ENCODE assay signal across 19 cellular contexts in genomic region chrX:7272301-7272700, GRCh38.
DNase-seq lines count a peak whose midpoint lies in the region; ATAC-seq and TF ChIP-seq lines count a peak whose summit lies in the region.
"Had no signal": no experiment of that assay in that cellular context is flagged by ENCODE, and none has a peak within 500 bp of the region (broad histone marks: within the 10 kb centered on the region; RNA-seq: fewer than 3 reads in every experiment).

No MANE protein-coding gene starts in this region.

- in situ Hi-C loops in GM13976 (cut with MboI; ENCODE audit: low sequenced_read_pairs, unreplicated experiment): no loop called here

- ATAC-seq in HG03280 (IDR thresholded peaks at IDR 0.05; ENCODE audit: unreplicated experiment) (no peak), HG02970 (IDR thresholded peaks at IDR 0.05; ENCODE audit: low FRiP score, unreplicated experiment) (no peak)
- ATAC-seq: SK-N-SH treated with all-trans-retinoic acid at 6 μM for 48 hours had no signal

- DNase-seq in NOMO-1 (lab: John Stamatoyannopoulos, UW; ENCODE audit: unreplicated experiment in 2 of 2) (peak; percentile 38 to 60), NOMO-1 treated with dmso at 0.1 percent for 144 hours (lab: John Stamatoyannopoulos, UW; ENCODE audit: unreplicated experiment) (no peak), amniotic epithelial cell (ENCODE audit: low read depth) (peak; percentile 26), fibroblast of villous mesenchyme (ENCODE audit: low read depth) (peak; percentile 35), GM13976 (ENCODE audit: low spot score) (no peak), mesenteric fat pad (ENCODE audit: low spot score) (no peak)
- DNase-seq: 8988T; Caco-2; CD4-positive, alpha-beta T cell; NCI-H1105; NCI-H1694; NCI-H2081 treated with DMSO at 0.1 percent for 48 hours; NCI-H510A treated with DMSO at 0.1 percent for 48 hours; NCI-H774; PC-9; SIG-M5 had no signal

- no peak overlapping the region for H3K4me3 ChIP-seq in fibroblast of villous mesenchyme (ENCODE audit: low read depth, low read length)
- H3K4me3 ChIP-seq: PC-9 had no signal

- no peak for TF ChIP-seq CTCF in fibroblast of villous mesenchyme (IDR thresholded peaks at IDR 0.05; ENCODE audit: insufficient read depth, low read depth, low read length)
- no peak for TF ChIP-seq CTCF in GM13976 (IDR thresholded peaks at IDR 0.05; ENCODE audit: borderline replicate concordance, control extremely low read depth, extremely low read depth, insufficient read depth, missing control alignments)

Comparison
In these comparisons a context has a peak if more than half of its experiments do, and no peak if none do; other contexts are left out.
1. DNase-seq: peak in NOMO-1 (2 of 2), amniotic epithelial cell (single experiment) and fibroblast of villous mesenchyme (single experiment); none in NOMO-1 treated with dmso at 0.1 percent for 144 hours (single experiment), GM13976 (single experiment) and mesenteric fat pad (single experiment).